In the genomic region with DNA sequence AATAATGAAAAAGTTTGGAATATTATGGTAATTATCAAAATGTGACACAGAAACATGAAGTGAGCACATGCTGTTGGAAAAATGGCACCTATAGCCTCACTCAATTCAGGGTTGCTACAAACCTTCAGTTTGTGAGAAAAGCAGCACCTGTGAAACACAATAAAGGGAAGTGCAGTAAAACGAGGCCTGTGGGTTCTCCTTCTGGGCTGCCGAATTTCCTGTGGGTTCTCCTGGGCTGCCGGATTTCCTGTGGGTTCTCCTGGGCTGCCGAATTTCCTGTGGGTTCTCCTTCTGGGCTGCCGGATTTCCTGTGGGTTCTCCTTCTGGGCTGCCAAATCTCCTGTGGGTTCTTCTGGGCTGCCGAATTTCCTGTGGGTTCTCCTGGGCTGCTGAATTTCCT, we compare ENCODE assay signal across 3 cellular contexts. TPM values are rescaled to one million over a fixed set of nuclear protein-coding genes. Genes with fewer than 3 reads are reported as not detected.
"Had no signal": no experiment of that assay in that cellular context is flagged by ENCODE, and none has a peak within 500 bp of the region (broad histone marks: within the 10 kb centered on the region; RNA-seq: fewer than 3 reads in every experiment).

No MANE protein-coding gene starts in this region.

RNA-seq across cellular contexts. Expression of gene VIPR2, which starts 30.4 kb away (rescaled TPM):
- total RNA-seq: fibroblast of villous mesenchyme, mammary epithelial cell, pulmonary artery endothelial cell had no signal
- polyA plus RNA-seq: mammary epithelial cell had no signal
